In genomic region chr13:35704331-35704730, GRCh38 we compare ENCODE assay signal across 19 cellular contexts.
DNase-seq lines count a peak whose midpoint lies in the region; ATAC-seq, FAIRE-seq and TF ChIP-seq lines count a peak whose summit lies in the region.
"Had no signal": no experiment of that assay in that cellular context is flagged by ENCODE, and none has a peak within 500 bp of the region (broad histone marks: within the 10 kb centered on the region; RNA-seq: fewer than 3 reads in every experiment).

No MANE protein-coding gene starts in this region.

- no peaks in the 10 kb centered on the region for H3K27me3 ChIP-seq in PC-3 (ENCODE audit: low read length)
- H3K27me3 ChIP-seq in left lung = no peaks in the 10 kb centered on the region
- H3K27me3 ChIP-seq: BE2C had no signal

- no peak for FAIRE-seq in H54 (lab: Jason Lieb, UNC)
- FAIRE-seq: GM12878, GM18507, K562 had no signal

- no peaks in the 10 kb centered on the region for H3K36me3 ChIP-seq in PC-3 (ENCODE audit: low read depth, low read length)
- H3K36me3 ChIP-seq in left lung = no peaks in the 10 kb centered on the region
- H3K36me3 ChIP-seq: BE2C had no signal

- intact Hi-C loops in PC-3 (cut with micrococcal nuclease) = no loop called here
- intact Hi-C loops in left lung (cut with DNase I) = no loop called here

- H3K27ac ChIP-seq in 22Rv1 = peak overlapping the region; percentile 55
- no peak overlapping the region for H3K27ac ChIP-seq in PC-3 (ENCODE audit: low read length)
- no peak overlapping the region for H3K27ac ChIP-seq in left lung
- H3K27ac ChIP-seq: C4-2B, HL-60 had no signal

- POLR2A ChIA-PET in PC-3 (lab: Charles Lee; ENCODE audit: unreplicated experiment) = no interaction called here

- no TSS peak for BruUV-seq in PC-3 (replicated peaks; lab: Mats Ljungman, UMichigan)

- no peaks in the 10 kb centered on the region for H4K20me1 ChIP-seq in PC-3 (ENCODE audit: low read length)

- H3K9me3 ChIP-seq in PC-3 (ENCODE audit: low read length) (no peaks in the 10 kb centered on the region), left lung (no peaks in the 10 kb centered on the region)
- H3K9me3 ChIP-seq: BE2C had no signal

- no peaks in the 10 kb centered on the region for H3F3A ChIP-seq in PC-3 (ENCODE audit: low read length, unreplicated experiment)

- no peak overlapping the region for H3K9ac ChIP-seq in PC-3 (ENCODE audit: low read length)

- H3K9me2 ChIP-seq in PC-3 (replicated peaks; ENCODE audit: low read length) = no peaks in the 10 kb centered on the region

- no peak overlapping the region for H2AFZ ChIP-seq in PC-3 (ENCODE audit: low read length)
- H2AFZ ChIP-seq: GM23338 had no signal

- peak; percentile 50 for ATAC-seq in PC-3
- ATAC-seq in left lung = peak; percentile 21
- no peak for ATAC-seq in GM19452 (IDR thresholded peaks at IDR 0.05; ENCODE audit: unreplicated experiment)
- no peak for ATAC-seq in HG03442 (IDR thresholded peaks at IDR 0.05; ENCODE audit: unreplicated experiment)
- no peak for ATAC-seq in GM21619 (IDR thresholded peaks at IDR 0.05; ENCODE audit: unreplicated experiment)
- ATAC-seq: GM12878, GM23338, K562 had no signal

- no peak overlapping the region for H3K4me3 ChIP-seq in PC-3 (ENCODE audit: low read length)
- H3K4me3 ChIP-seq in left lung = no peak overlapping the region
- H3K4me3 ChIP-seq: GM12878, GM23338, K562 had no signal

- TF ChIP-seq CTCF in 22Rv1 (IDR thresholded peaks at IDR 0.05) (no peak), PC-3 (conservative IDR thresholded peaks at IDR 0.05; ENCODE audit: low read depth, low read length) (no peak), left lung (IDR thresholded peaks at IDR 0.05) (no peak)

- CTCF ChIA-PET in PC-3 (lab: Charles Lee) = interaction anchor here (0.6 kb wide), 1 partner anchor 465 kb away, joined by 3 read pairs; no protein-coding TSS in a partner anchor

- TF ChIP-seq POLR2A in H54 (IDR thresholded peaks at IDR 0.05; ENCODE audit: low read depth, low read length) = no peak

- DNase-seq in ELR (ENCODE audit: low read depth) (peak; percentile 18), PC-3 (peak; percentile 17), left lung (no peak), H54 (ENCODE audit: insufficient read length, low spot score) (no peak)
- DNase-seq: BE2C; CD4-positive, alpha-beta memory T cell; DND-41; HCEC 1CT; HFFc6 had no signal

- H3K4me2 ChIP-seq in PC-3 (ENCODE audit: low read length) = no peak overlapping the region
- H3K4me2 ChIP-seq: GM23338 had no signal

- H3K4me1 ChIP-seq in PC-3 (ENCODE audit: insufficient read depth, low read length) (peaks cover 14% of the 10 kb centered on the region; the same call in 1 of the 2 replicates), left lung (no peaks in the 10 kb centered on the region)
- H3K4me1 ChIP-seq: BE2C had no signal

- no peaks in the 10 kb centered on the region for H3K79me2 ChIP-seq in PC-3 (ENCODE audit: low read length)

Comparison
In these comparisons a context has a peak if more than half of its experiments do, and no peak if none do; other contexts are left out.
1. DNase-seq: peak in ELR (single experiment) and PC-3 (single experiment); none in left lung (0 of 2) and H54 (single experiment).
2. ATAC-seq: peak in PC-3 (single experiment) and left lung (single experiment); none in GM19452 (single experiment), HG03442 (single experiment) and GM21619 (single experiment).